16 cellular contexts compared by ENCODE assay signal in the genomic region with DNA sequence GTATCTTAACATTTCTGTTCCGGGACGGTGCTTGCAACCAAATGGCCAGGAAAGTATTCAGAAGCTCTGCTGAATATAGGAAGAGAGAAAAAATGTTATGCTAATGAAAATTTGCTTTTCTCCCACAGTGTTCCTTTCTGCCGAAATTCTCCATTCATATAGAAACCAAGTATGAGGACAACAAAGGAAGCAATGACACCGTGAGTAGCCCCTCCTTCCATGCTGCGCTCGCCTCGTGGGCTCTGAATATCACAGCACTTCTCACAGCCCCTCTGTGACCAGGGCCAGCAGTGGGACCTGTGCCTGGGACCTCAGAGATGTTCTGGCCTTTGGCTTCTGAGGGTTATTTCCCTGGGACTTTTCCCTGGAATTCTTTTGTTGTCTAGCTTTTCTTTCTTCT.
A peak's percentile ranks its signal among the peaks of the same experiment; 100 is the strongest.
DNase-seq lines count a peak whose midpoint lies in the region; ATAC-seq and TF ChIP-seq lines count a peak whose summit lies in the region.
"Had no signal": no experiment of that assay in that cellular context is flagged by ENCODE, and none has a peak within 500 bp of the region (broad histone marks: within the 10 kb centered on the region; RNA-seq: fewer than 3 reads in every experiment).

No MANE protein-coding gene starts in this region.

- H3K36me3 ChIP-seq in brain microvascular endothelial cell (replicated peaks): no peaks in the 10 kb centered on the region
- H3K36me3 ChIP-seq: cardiac muscle cell had no signal

- TF ChIP-seq CTCF in epithelial cell of esophagus (IDR thresholded peaks at IDR 0.05; ENCODE audit: insufficient read depth, low read depth, low read length, missing control alignments) (peak; percentile 3), brain microvascular endothelial cell (IDR thresholded peaks at IDR 0.05; ENCODE audit: low read depth, low read length, missing control alignments) (no peak)

- peak overlapping the region; percentile 60 for H3K27ac Mint-ChIP-seq in activated T-cell treated with anti-CD3 and anti-CD28 coated beads, Interleukin-2, amount 50 U/mL, for 72 hours
- H3K27ac Mint-ChIP-seq: T-helper 1 cell treated with Interleukin-12 subunit alpha and Interleukin-12 subunit beta and Interleukin-4 antibody, amounts not matched to agents 30 μg/mL and 1 μg/mL, for 36 hours had no signal

- H3K4me3 ChIP-seq in epithelial cell of esophagus (ENCODE audit: low read length) (no peak overlapping the region), brain microvascular endothelial cell (ENCODE audit: low read depth, low read length) (no peak overlapping the region)
- H3K4me3 ChIP-seq: cardiac muscle cell, lung, transverse colon had no signal

- no peak overlapping the region for H3K27ac ChIP-seq in brain microvascular endothelial cell
- H3K27ac ChIP-seq: cardiac muscle cell, transverse colon had no signal

- no peak for DNase-seq in activated T-cell treated with anti-CD3 and anti-CD28 coated beads, Interleukin-2, amount 50 U/mL, for 72 hours
- DNase-seq in activated T-cell treated with anti-CD3 and anti-CD28 coated beads for 4 hours: no peak
- DNase-seq in epithelial cell of esophagus (ENCODE audit: low read depth): no peak
- no peak for DNase-seq in EL
- no peak for DNase-seq in brain microvascular endothelial cell
- no peak for DNase-seq in NCI-H774 (lab: John Stamatoyannopoulos, UW)
- no peak for DNase-seq in NCI-H1694 treated with DMSO at 0.1 percent for 48 hours (lab: John Stamatoyannopoulos, UW)
- DNase-seq: erythroblast, hypothalamus, NCI-H1092, NCI-H2227 treated with DMSO at 0.1 percent for 48 hours, transverse colon had no signal

- no peaks in the 10 kb centered on the region for H3K9me3 Mint-ChIP-seq in activated T-cell treated with anti-CD3 and anti-CD28 coated beads, Interleukin-2, amount 50 U/mL, for 72 hours
- H3K9me3 Mint-ChIP-seq: T-helper 1 cell treated with Interleukin-12 subunit alpha and Interleukin-12 subunit beta and Interleukin-4 antibody, amounts not matched to agents 30 μg/mL and 1 μg/mL, for 36 hours had no signal

- H3K4me1 Mint-ChIP-seq in activated T-cell treated with anti-CD3 and anti-CD28 coated beads, Interleukin-2, amount 50 U/mL, for 72 hours (ENCODE audit: low read depth): peaks cover 16% of the 10 kb centered on the region

- in situ Hi-C loops in brain microvascular endothelial cell (cut with HindIII; ENCODE audit: low pct_ligation_motif_present, low sequenced_read_pairs): no loop called here

- H3K4me3 Mint-ChIP-seq in activated T-cell treated with anti-CD3 and anti-CD28 coated beads, Interleukin-2, amount 50 U/mL, for 72 hours: peak overlapping the region in 1 of 2 donors; percentile 61
- H3K4me3 Mint-ChIP-seq: T-helper 1 cell treated with Interleukin-12 subunit alpha and Interleukin-12 subunit beta and Interleukin-4 antibody, amounts not matched to agents 30 μg/mL and 1 μg/mL, for 36 hours had no signal

- H3K36me3 Mint-ChIP-seq in activated T-cell treated with anti-CD3 and anti-CD28 coated beads, Interleukin-2, amount 50 U/mL, for 72 hours (ENCODE audit: insufficient read depth in 2 of 2): peaks cover 2 to 4% of the 10 kb centered on the region in 2 donors

- no peaks in the 10 kb centered on the region for H3K27me3 Mint-ChIP-seq in activated T-cell treated with anti-CD3 and anti-CD28 coated beads, Interleukin-2, amount 50 U/mL, for 72 hours (ENCODE audit: low read depth)

- H3K27me3 ChIP-seq in brain microvascular endothelial cell (replicated peaks): no peaks in the 10 kb centered on the region
- H3K27me3 ChIP-seq: cardiac muscle cell, transverse colon had no signal

- ATAC-seq in activated T-cell treated with anti-CD3 and anti-CD28 coated beads, Interleukin-2, amount 50 U/mL, for 72 hours (replicated peaks in 1 of 2): no peak
- peak; percentile 31 for ATAC-seq in HG03442 (IDR thresholded peaks at IDR 0.05; ENCODE audit: unreplicated experiment)
